Comparison of ENCODE assay signal across 9 cellular contexts in genomic region chr12:49622501-49623141, GRCh38. TPM values are rescaled to one million over a fixed set of nuclear protein-coding genes. Genes with fewer than 3 reads are reported as not detected.
DNase-seq lines count a peak whose midpoint lies in the region; ATAC-seq and TF ChIP-seq lines count a peak whose summit lies in the region.
"Had no signal": no experiment of that assay in that cellular context is flagged by ENCODE, and none has a peak within 500 bp of the region (broad histone marks: within the 10 kb centered on the region; RNA-seq: fewer than 3 reads in every experiment).

No MANE protein-coding gene starts in this region.

- TF ChIP-seq POLR2A in breast epithelium (IDR thresholded peaks at IDR 0.05): no peak

- POLR2A ChIA-PET in CD4-positive, alpha-beta T cell (lab: Charles Lee): interaction anchor here (0.7 to 3.0 kb wide), 21 partner anchors 10 to 490 kb away, joined by 3 to 34 read pairs (median 7); partner anchors contain the start of genes BCDIN3D, COX14, FAM186B and FMNL3

- ATAC-seq in CD4-positive, alpha-beta T cell (ENCODE audit: poor library complexity): peak; percentile 35
- ATAC-seq in GM19438 (IDR thresholded peaks at IDR 0.05; ENCODE audit: low read depth, unreplicated experiment) (peak; percentile 33), HG03565 (IDR thresholded peaks at IDR 0.05; ENCODE audit: unreplicated experiment) (peak; percentile 14)

- CTCF ChIA-PET in CD4-positive, alpha-beta T cell (lab: Charles Lee): interaction anchor here (0.6 to 3.1 kb wide), 28 partner anchors 10 to 489 kb away, joined by 3 to 26 read pairs (median 4); partner anchors contain the start of genes COX14, DNAJC22, FMNL3 and MCRS1

- intact Hi-C loops in CD4-positive, alpha-beta T cell (cut with DNase I, micrococcal nuclease): loop anchor here (1.0 to 10.0 kb wide), 6 partner anchors 42 to 662 kb away; partner anchors contain the start of genes LIMA1 (in 1 of the 2), MCRS1 (in 1 of the 2) and NCKAP5L (in 1 of the 2)
- intact Hi-C loops in breast epithelium (cut with DNase I; ENCODE audit: low total_unique reads): loop anchor here (1.0 kb wide), 1 partner anchor 30 kb away; no protein-coding TSS in a partner anchor

- H3K4me3 ChIP-seq in breast epithelium (peak overlapping the region; percentile 51 to 77 (median 68)), kidney epithelial cell (ENCODE audit: low read depth, low read length) (peak overlapping the region; percentile 40)

- H3K27me3 Mint-ChIP-seq in CD4-positive, alpha-beta T cell: peaks cover 6% of the 10 kb centered on the region

- peak in 8 of 10 experiments; percentile 9 to 47 (median 23) for DNase-seq in CD4-positive, alpha-beta T cell
- DNase-seq in T-helper 1 cell: peak; percentile 20 to 75 (median 45)
- DNase-seq in breast epithelium (ENCODE audit: low spot score in 2 of 2): no peak
- DNase-seq in kidney epithelial cell (ENCODE audit: low read depth): no peak
- DNase-seq in stimulated activated CD4-positive, alpha-beta T cell treated with anti-CD3 and anti-CD28 coated beads, Interleukin-2, amount 100 ng/mL, for 48 hours: peak; percentile 29 to 38
- DNase-seq in 8988T: no peak

- no peaks in the 10 kb centered on the region for H3K9me3 ChIP-seq in CD4-positive, alpha-beta T cell (ENCODE audit: control insufficient read depth, low read length)
- H3K9me3 ChIP-seq in breast epithelium: no peaks in the 10 kb centered on the region

- no peaks in the 10 kb centered on the region for H3K27me3 ChIP-seq in CD4-positive, alpha-beta T cell (ENCODE audit: control insufficient read depth, insufficient read depth, low read length)
- no peaks in the 10 kb centered on the region for H3K27me3 ChIP-seq in breast epithelium
- H3K27me3 ChIP-seq in kidney epithelial cell (ENCODE audit: control insufficient read depth, insufficient read depth, low read length): no peaks in the 10 kb centered on the region

- peak overlapping the region; percentile 92 for H3K27ac Mint-ChIP-seq in CD4-positive, alpha-beta T cell

- H3K4me1 Mint-ChIP-seq in CD4-positive, alpha-beta T cell (ENCODE audit: low read depth): peaks cover 30% of the 10 kb centered on the region

- H3K36me3 ChIP-seq in breast epithelium: no peaks in the 10 kb centered on the region
- no peaks in the 10 kb centered on the region for H3K36me3 ChIP-seq in kidney epithelial cell (ENCODE audit: control insufficient read depth, insufficient read depth, low read length)

- no peaks in the 10 kb centered on the region for H3K36me3 Mint-ChIP-seq in CD4-positive, alpha-beta T cell (ENCODE audit: low read depth)

- peaks cover 0 to 6% of the 10 kb centered on the region in 2 donors for H3K4me1 ChIP-seq in breast epithelium

- peak overlapping the region; percentile 92 for H3K4me3 Mint-ChIP-seq in CD4-positive, alpha-beta T cell

- H3K9me3 Mint-ChIP-seq in CD4-positive, alpha-beta T cell: no peaks in the 10 kb centered on the region

- no peak for TF ChIP-seq CTCF in CD4-positive, alpha-beta T cell (IDR thresholded peaks at IDR 0.05)
- TF ChIP-seq CTCF in breast epithelium (IDR thresholded peaks at IDR 0.05): no peak
- TF ChIP-seq CTCF in kidney epithelial cell (IDR thresholded peaks at IDR 0.05; ENCODE audit: insufficient read depth, low read length, poor library complexity, severe bottlenecking): no peak

- H3K27ac ChIP-seq in CD4-positive, alpha-beta T cell (ENCODE audit: low read depth, low read length): peak overlapping the region; percentile 58
- peak overlapping the region; percentile 93 to 96 for H3K27ac ChIP-seq in breast epithelium

RNA-seq across cellular contexts. Expression of gene PRPF40B, which starts 0.7 kb away (rescaled TPM):
- 1 to 10 TPM; 4.7 to 6.5 TPM for total RNA-seq in CD4-positive, alpha-beta T cell
- total RNA-seq in breast epithelium: 10 to 100 TPM; 10.4 to 34.0 (median 32.8) TPM
- total RNA-seq in kidney epithelial cell: 15.3 and 16.3 TPM in 2 replicates

RNA-seq across cellular contexts. Expression of gene FAM186B, which starts 17.2 kb away (rescaled TPM):
- total RNA-seq in CD4-positive, alpha-beta T cell: under 1 TPM; 0.64 to 0.74 TPM
- total RNA-seq in breast epithelium (under 1 TPM; 0.59 to 0.98 (median 0.96) TPM), kidney epithelial cell (0.14 and 0.21 TPM in 2 replicates)
- total RNA-seq: RPMI7951 had no signal

RNA-seq across cellular contexts. Expression of gene MCRS1, which starts 54.7 kb away (rescaled TPM):
- 10 to 100 TPM; 49.0 to 56.4 TPM for total RNA-seq in CD4-positive, alpha-beta T cell
- total RNA-seq in breast epithelium (10 to 100 TPM; 37.6 to 52.4 (median 52.1) TPM), kidney epithelial cell (76.3 and 79.7 TPM in 2 replicates)

Comparison
In these comparisons a context has a peak if more than half of its experiments do, and no peak if none do; other contexts are left out.
1. DNase-seq: peak in CD4-positive, alpha-beta T cell (8 of 10), T-helper 1 cell (5 of 5) and stimulated activated CD4-positive, alpha-beta T cell treated with anti-CD3 and anti-CD28 coated beads, Interleukin-2, amount 100 ng/mL, for 48 hours (2 of 2); none in breast epithelium (0 of 2), kidney epithelial cell (single experiment) and 8988T (single experiment).
2. Peak in every context shown above with its lines, with median percentiles within 50 percentile points of each other: ATAC-seq.